Comparison of ENCODE assay signal across 1 cellular context in genomic region chr9:16039988-16040761, GRCh38.
TF ChIP-seq lines count a peak whose summit lies in the region.

No MANE protein-coding gene starts in this region.

TF ChIP-seq in GM12878, 131 proteins besides CTCF, POLR2A, EP300 and RAD21:
- TF ChIP-seq ATF7 (IDR thresholded peaks at IDR 0.05; ENCODE audit: low read depth) = no peak
- TF ChIP-seq, protein P1, sequence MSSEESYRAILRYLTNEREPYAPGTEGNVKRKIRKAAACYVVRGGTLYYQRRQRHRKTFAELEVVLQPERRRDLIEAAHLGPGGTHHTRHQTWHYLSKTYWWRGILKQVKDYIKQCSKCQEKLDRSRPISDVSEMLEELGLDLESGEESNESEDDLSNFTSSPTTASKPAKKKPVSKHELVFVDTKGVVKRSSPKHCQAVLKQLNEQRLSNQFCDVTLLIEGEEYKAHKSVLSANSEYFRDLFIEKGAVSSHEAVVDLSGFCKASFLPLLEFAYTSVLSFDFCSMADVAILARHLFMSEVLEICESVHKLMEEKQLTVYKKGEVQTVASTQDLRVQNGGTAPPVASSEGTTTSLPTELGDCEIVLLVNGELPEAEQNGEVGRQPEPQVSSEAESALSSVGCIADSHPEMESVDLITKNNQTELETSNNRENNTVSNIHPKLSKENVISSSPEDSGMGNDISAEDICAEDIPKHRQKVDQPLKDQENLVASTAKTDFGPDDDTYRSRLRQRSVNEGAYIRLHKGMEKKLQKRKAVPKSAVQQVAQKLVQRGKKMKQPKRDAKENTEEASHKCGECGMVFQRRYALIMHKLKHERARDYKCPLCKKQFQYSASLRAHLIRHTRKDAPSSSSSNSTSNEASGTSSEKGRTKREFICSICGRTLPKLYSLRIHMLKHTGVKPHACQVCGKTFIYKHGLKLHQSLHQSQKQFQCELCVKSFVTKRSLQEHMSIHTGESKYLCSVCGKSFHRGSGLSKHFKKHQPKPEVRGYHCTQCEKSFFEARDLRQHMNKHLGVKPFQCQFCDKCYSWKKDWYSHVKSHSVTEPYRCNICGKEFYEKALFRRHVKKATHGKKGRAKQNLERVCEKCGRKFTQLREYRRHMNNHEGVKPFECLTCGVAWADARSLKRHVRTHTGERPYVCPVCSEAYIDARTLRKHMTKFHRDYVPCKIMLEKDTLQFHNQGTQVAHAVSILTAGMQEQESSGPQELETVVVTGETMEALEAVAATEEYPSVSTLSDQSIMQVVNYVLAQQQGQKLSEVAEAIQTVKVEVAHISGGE (CRISPR knock-in tag; IDR thresholded peaks at IDR 0.05) = no peak
- TF ChIP-seq SMC3 (IDR thresholded peaks at IDR 0.05; ENCODE audit: borderline replicate concordance, low read length) = no peak
- no peak for TF ChIP-seq SMARCA5 (IDR thresholded peaks at IDR 0.05)
